In the genomic region with DNA sequence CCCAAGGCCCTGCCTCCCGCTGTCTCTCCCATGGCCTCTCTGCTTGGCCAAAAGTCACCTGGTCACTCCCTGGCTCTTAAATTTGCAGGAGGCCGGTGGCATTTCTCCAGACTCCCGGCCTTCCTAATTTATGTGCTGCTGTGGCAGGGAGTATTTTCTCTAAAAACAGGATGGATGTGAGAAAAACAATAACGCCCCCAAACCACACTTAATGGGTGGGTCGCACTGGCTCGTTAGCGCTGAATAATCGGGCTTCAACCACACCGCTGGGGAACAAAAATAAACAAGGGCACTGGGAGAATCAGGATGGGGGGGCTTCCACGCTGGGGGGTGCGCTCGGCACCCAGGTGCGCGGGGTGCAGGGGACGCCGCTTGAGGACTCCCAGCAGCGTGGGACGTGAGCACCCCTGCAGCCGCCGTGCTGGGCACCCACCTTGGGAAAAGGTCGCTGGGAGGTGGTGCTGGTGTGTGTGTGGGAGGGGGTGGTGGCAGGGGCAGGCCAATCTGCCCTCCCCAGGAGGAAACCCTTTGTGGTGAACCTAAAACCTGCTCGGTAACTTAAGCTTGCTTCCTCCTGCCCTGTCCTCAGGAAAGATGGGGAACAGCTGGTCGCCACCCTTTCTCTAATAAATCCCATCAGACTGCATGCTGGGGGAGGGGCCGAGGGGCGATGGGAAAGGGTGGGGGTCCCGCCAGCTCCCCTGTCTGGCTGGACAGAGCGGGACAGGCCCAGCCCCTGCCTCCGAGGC, we compare ENCODE assay signal across 12 cellular contexts.
DNase-seq lines count a peak whose midpoint lies in the region; ATAC-seq and TF ChIP-seq lines count a peak whose summit lies in the region.
"Had no signal": no experiment of that assay in that cellular context is flagged by ENCODE, and none has a peak within 500 bp of the region (broad histone marks: within the 10 kb centered on the region; RNA-seq: fewer than 3 reads in every experiment).

No MANE protein-coding gene starts in this region.

- WGBS in heart right ventricle, 2 donors = 23 to 28% methylated on average over 28 of the region's 28 CpGs

- no peaks in the 10 kb centered on the region for H3K36me3 ChIP-seq in heart right ventricle
- H3K36me3 ChIP-seq in lower lobe of right lung = no peaks in the 10 kb centered on the region

- ATAC-seq in left ventricle myocardium superior = no peak
- ATAC-seq in heart right ventricle = no peak
- ATAC-seq in lower lobe of right lung = no peak

- intact Hi-C loops in left ventricle myocardium superior (cut with micrococcal nuclease) = no loop called here
- intact Hi-C loops in heart right ventricle (cut with DNase I) = no loop called here
- intact Hi-C loops in lower lobe of right lung (cut with DNase I) = no loop called here

- H3K27me3 ChIP-seq in heart right ventricle (peaks cover 5 to 91% (median 87%) of the 10 kb centered on the region in 7 donors), lower lobe of right lung (ENCODE audit: low read depth) (peaks cover 89% of the 10 kb centered on the region)

- H3K4me3 ChIP-seq in heart right ventricle (no peak overlapping the region), lower lobe of right lung (no peak overlapping the region)

- H3K4me1 ChIP-seq in heart right ventricle (no peaks in the 10 kb centered on the region), lower lobe of right lung (no peaks in the 10 kb centered on the region)

- H3K9me3 ChIP-seq in heart right ventricle (no peaks in the 10 kb centered on the region), lower lobe of right lung (no peaks in the 10 kb centered on the region)

- H3K27ac ChIP-seq in heart right ventricle (no peak overlapping the region), VCaP (peak overlapping the region; percentile 83), lower lobe of right lung (no peak overlapping the region)

- no peak for TF ChIP-seq CTCF in heart right ventricle (IDR thresholded peaks at IDR 0.05)
- no peak for TF ChIP-seq CTCF in VCaP (conservative IDR thresholded peaks at IDR 0.05)
- TF ChIP-seq CTCF in lower lobe of right lung (IDR thresholded peaks at IDR 0.05) = no peak

- DNase-seq in left ventricle myocardium superior (peak; percentile 23), heart right ventricle (no peak), lower lobe of right lung (peak; percentile 36), NOMO-1 treated with DMSO at 0.1 percent for 48 hours (lab: John Stamatoyannopoulos, UW; ENCODE audit: unreplicated experiment) (no peak), putamen (ENCODE audit: low spot score) (no peak)
- no peak for DNase-seq in activated CD4-positive, alpha-beta T cell treated with anti-CD3 and anti-CD28 coated beads for 4 hours
- DNase-seq: GOT3, NCI-H1105 treated with DMSO at 0.1 percent for 48 hours, NCI-H187, NCI-H510A, RPMI8226 had no signal

Comparison
In these comparisons a context has a peak if more than half of its experiments do, and no peak if none do; other contexts are left out.
1. DNase-seq: peak in left ventricle myocardium superior (single experiment) and lower lobe of right lung (single experiment); none in heart right ventricle (0 of 2), NOMO-1 treated with DMSO at 0.1 percent for 48 hours (single experiment), activated CD4-positive, alpha-beta T cell treated with anti-CD3 and anti-CD28 coated beads for 4 hours (0 of 2) and putamen (single experiment).